Comparison of ENCODE assay signal across 8 cellular contexts in the genomic region with DNA sequence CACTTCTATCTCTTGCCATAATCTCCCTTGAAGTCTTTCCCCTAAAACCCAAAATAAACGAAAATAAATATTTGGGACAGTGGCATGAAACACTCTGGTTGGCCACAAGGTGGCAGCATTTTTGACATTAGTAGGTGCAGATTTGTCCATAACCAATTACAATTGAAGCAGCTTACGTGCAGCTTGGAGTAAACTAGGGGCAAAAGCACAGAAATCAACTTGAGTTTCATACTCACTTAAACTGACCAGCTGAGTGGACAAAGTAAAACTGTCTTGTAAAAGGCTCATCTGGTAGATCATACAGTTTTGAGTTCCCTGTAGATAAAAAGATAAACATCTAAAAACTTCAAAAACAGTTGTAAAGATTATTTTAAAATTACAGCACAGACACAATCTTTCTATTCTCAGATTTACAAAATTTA. TPM values are rescaled to one million over a fixed set of nuclear protein-coding genes. Genes with fewer than 3 reads are reported as not detected.
DNase-seq lines count a peak whose midpoint lies in the region; ATAC-seq, FAIRE-seq and TF ChIP-seq lines count a peak whose summit lies in the region.

No MANE protein-coding gene starts in this region.

- DNase-seq in H54 (ENCODE audit: insufficient read length, low spot score) (peak; percentile 50), NCI-H446 treated with DMSO at 0.1 percent for 48 hours (lab: John Stamatoyannopoulos, UW) (peak; percentile 35), erythroblast (lab: John Stamatoyannopoulos, UW) (peak; percentile 80 to 87)
- peak; percentile 50 for DNase-seq in activated CD4-positive, alpha-beta T cell treated with anti-CD3 and anti-CD28 coated beads for 48 hours
- DNase-seq in natural killer cell treated with Interleukin-12 subunit alpha and Interleukin-12 subunit beta and Interleukin-15 and Interleukin-18, amount 100 ng/mL, for 72 hours (ENCODE audit: low spot score): peak; percentile 70

- H3K27me3 Mint-ChIP-seq in natural killer cell treated with Interleukin-12 subunit alpha and Interleukin-12 subunit beta and Interleukin-15 and Interleukin-18, amount 100 ng/mL, for 72 hours: no peaks in the 10 kb centered on the region

- peak overlapping the region; percentile 2 for H3K4me3 Mint-ChIP-seq in natural killer cell treated with Interleukin-12 subunit alpha and Interleukin-12 subunit beta and Interleukin-15 and Interleukin-18, amount 100 ng/mL, for 72 hours

- no peak overlapping the region for H3K27ac ChIP-seq in C4-2B

- H3K27ac Mint-ChIP-seq in natural killer cell treated with Interleukin-12 subunit alpha and Interleukin-12 subunit beta and Interleukin-15 and Interleukin-18, amount 100 ng/mL, for 72 hours: peak overlapping the region; percentile 14 to 61

- no peak for TF ChIP-seq POLR2A in H54 (IDR thresholded peaks at IDR 0.05; ENCODE audit: low read depth, low read length)
- TF ChIP-seq POLR2A in erythroblast (IDR thresholded peaks at IDR 0.05; ENCODE audit: low read length): no peak

- H3K9me3 Mint-ChIP-seq in natural killer cell treated with Interleukin-12 subunit alpha and Interleukin-12 subunit beta and Interleukin-15 and Interleukin-18, amount 100 ng/mL, for 72 hours: no peaks in the 10 kb centered on the region

- H3K36me3 Mint-ChIP-seq in natural killer cell treated with Interleukin-12 subunit alpha and Interleukin-12 subunit beta and Interleukin-15 and Interleukin-18, amount 100 ng/mL, for 72 hours: peaks cover 12% of the 10 kb centered on the region

- peak; percentile 23 for FAIRE-seq in H54 (lab: Jason Lieb, UNC)

- H3K4me1 Mint-ChIP-seq in natural killer cell treated with Interleukin-12 subunit alpha and Interleukin-12 subunit beta and Interleukin-15 and Interleukin-18, amount 100 ng/mL, for 72 hours (ENCODE audit: low read depth in 2 of 2): peaks cover 5 to 6% of the 10 kb centered on the region in 2 donors

- TF ChIP-seq CTCF in C4-2B (conservative IDR thresholded peaks at IDR 0.05): peak; percentile 92

- no peak for ATAC-seq in natural killer cell treated with Interleukin-12 subunit alpha and Interleukin-12 subunit beta and Interleukin-15 and Interleukin-18, amount 100 ng/mL, for 72 hours
- ATAC-seq in GM18502 (IDR thresholded peaks at IDR 0.05; ENCODE audit: poor library complexity, unreplicated experiment) (no peak), HG02759 (IDR thresholded peaks at IDR 0.05; ENCODE audit: unreplicated experiment) (no peak)

RNA-seq across cellular contexts. Expression of gene PDCD5, which starts 18.8 kb away (rescaled TPM):
- total RNA-seq in natural killer cell treated with Interleukin-12 subunit alpha and Interleukin-12 subunit beta and Interleukin-15 and Interleukin-18, amount 100 ng/mL, for 72 hours: 10 to 100 TPM; 71.8 to 80.9 TPM
